Comparison of ENCODE assay signal across 20 cellular contexts in the genomic region with DNA sequence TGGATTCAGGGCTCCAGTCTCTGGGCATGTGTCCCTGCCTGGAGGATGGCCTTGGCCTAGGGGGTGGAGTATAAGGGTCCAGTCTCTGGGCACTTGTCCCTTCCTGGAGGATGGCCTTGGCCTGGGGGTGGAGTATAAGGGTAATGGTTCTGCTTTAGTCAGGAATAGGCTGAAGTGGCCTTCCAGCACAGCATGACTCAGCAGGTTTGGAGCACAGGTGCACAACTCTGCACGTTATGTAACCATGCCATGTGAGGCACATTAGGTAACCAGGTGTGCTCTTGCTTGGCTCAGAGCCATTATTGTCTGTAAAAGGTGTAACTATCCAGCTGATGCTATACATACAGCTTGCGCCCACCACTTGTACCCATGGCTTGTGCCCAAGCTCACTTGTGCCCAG. TPM values are rescaled to one million over a fixed set of nuclear protein-coding genes. Genes with fewer than 3 reads are reported as not detected.
DNase-seq lines count a peak whose midpoint lies in the region; ATAC-seq and TF ChIP-seq lines count a peak whose summit lies in the region.
"Had no signal": no experiment of that assay in that cellular context is flagged by ENCODE, and none has a peak within 500 bp of the region (broad histone marks: within the 10 kb centered on the region; RNA-seq: fewer than 3 reads in every experiment).

No MANE protein-coding gene starts in this region.

- no peak overlapping the region for H2BK120ac ChIP-seq in neuronal stem cell (ENCODE audit: low read depth, low read length)

- intact Hi-C loops in left lung (cut with DNase I), result no loop called here
- intact Hi-C loops in left ventricle myocardium superior (cut with micrococcal nuclease), result no loop called here

- no peak overlapping the region for H3K4me3 ChIP-seq in left lung
- H3K4me3 ChIP-seq in neuronal stem cell (ENCODE audit: low read length in 2 of 2), result peak overlapping the region in 1 of 2 donors; percentile 23
- H3K4me3 ChIP-seq: BLaER1, heart right ventricle, smooth muscle cell, testis had no signal

- no peak overlapping the region for H3K4ac ChIP-seq in neuronal stem cell (ENCODE audit: low read length)

- H3K14ac ChIP-seq in neuronal stem cell (ENCODE audit: low read length), result no peak overlapping the region

- H3K18ac ChIP-seq in neuronal stem cell (ENCODE audit: low read length), result no peak overlapping the region

- no peak overlapping the region for H3K4me2 ChIP-seq in neuronal stem cell (ENCODE audit: insufficient read depth, low read length, poor library complexity, severe bottlenecking)
- H3K4me2 ChIP-seq: BLaER1, smooth muscle cell had no signal

- H3K4me1 ChIP-seq in left lung (no peaks in the 10 kb centered on the region), neuronal stem cell (ENCODE audit: control insufficient read depth in 2 of 2, insufficient read depth in 1 of 2, low read depth in 1 of 2, low read length in 2 of 2) (no peaks in the 10 kb centered on the region)
- H3K4me1 ChIP-seq: BLaER1, heart right ventricle, testis had no signal

- no peaks in the 10 kb centered on the region for H3K36me3 ChIP-seq in left lung
- no peaks in the 10 kb centered on the region for H3K36me3 ChIP-seq in neuronal stem cell (replicated peaks in 1 of 2; ENCODE audit: control insufficient read depth in 2 of 2, insufficient read depth in 2 of 2, low read length in 2 of 2)
- H3K36me3 ChIP-seq: BLaER1, heart right ventricle had no signal

- no peak overlapping the region for H4K91ac ChIP-seq in neuronal stem cell (ENCODE audit: low read depth, low read length, poor library complexity)

- no CpG with 5 or more reads among the region's 2 CpGs for WGBS in neuronal stem cell (ENCODE audit: extremely low coverage in 2 of 2, insufficient read length in 2 of 2, insufficient replicate concordance in 1 of 2), 2 donors

- no peak overlapping the region for H3K9ac ChIP-seq in neuronal stem cell (ENCODE audit: low read depth, low read length, poor library complexity)
- H3K9ac ChIP-seq: BLaER1 had no signal

- no peak overlapping the region for H2AFZ ChIP-seq in neuronal stem cell (ENCODE audit: low read length)

- H3K27me3 ChIP-seq in left lung (no peaks in the 10 kb centered on the region), neuronal stem cell (ENCODE audit: control insufficient read depth in 3 of 3, insufficient read depth in 3 of 3, low read depth in 1 of 3, low read length in 3 of 3) (peaks cover 0 to 3% (median 0%) of the 10 kb centered on the region in 3 experiments)
- H3K27me3 ChIP-seq: BLaER1, heart right ventricle, testis had no signal

- no peak for TF ChIP-seq CTCF in left lung (IDR thresholded peaks at IDR 0.05)

- ATAC-seq in left lung (peak; percentile 41), left ventricle myocardium superior (no peak)
- ATAC-seq: heart right ventricle, natural killer cell had no signal

- DNase-seq in DMS 273 (lab: John Stamatoyannopoulos, UW; ENCODE audit: unreplicated experiment) (peak; percentile 17), DMS 273 treated with DMSO at 0.1 percent for 48 hours (lab: John Stamatoyannopoulos, UW) (no peak), DMS53 (lab: John Stamatoyannopoulos, UW) (peak; percentile 95), NCI-H2171 (lab: John Stamatoyannopoulos, UW) (peak; percentile 7), left lung (peak in 1 of 2 donors; percentile 47), left ventricle myocardium superior (no peak), neuronal stem cell (ENCODE audit: low spot score) (no peak)
- DNase-seq in stimulated activated CD4-positive, alpha-beta T cell treated with anti-CD3 and anti-CD28 coated beads, Interleukin-4, amount 100 ng/mL, for 1 hour, result no peak
- DNase-seq: activated CD4-positive, alpha-beta T cell treated with anti-CD3 and anti-CD28 coated beads, Interleukin-2, amount 50 U/mL, for 4 hours; activated T-cell treated with anti-CD3 and anti-CD28 coated beads, Interleukin-2, amount 50 U/mL, for 48 hours; HCEC 1CT; heart right ventricle; islet precursor cell; mesenchymal stem cell; natural killer cell; NCI-H187; testis had no signal

- H2AK5ac ChIP-seq in neuronal stem cell (ENCODE audit: low read depth, low read length), result no peak overlapping the region

- no peak overlapping the region for H4K8ac ChIP-seq in neuronal stem cell (ENCODE audit: low read depth, low read length)

- H3K23ac ChIP-seq in neuronal stem cell (ENCODE audit: low read depth, low read length, poor library complexity), result no peak overlapping the region

- H3K9me3 ChIP-seq in left lung (peaks cover 0 to 13% of the 10 kb centered on the region in 2 donors), neuronal stem cell (replicated peaks in 1 of 2; ENCODE audit: control insufficient read depth in 2 of 2, insufficient read depth in 1 of 2, low read depth in 1 of 2, low read length in 2 of 2) (peaks cover 9 to 22% of the 10 kb centered on the region in 2 donors)
- H3K9me3 ChIP-seq: testis had no signal

- no peak overlapping the region for H2BK12ac ChIP-seq in neuronal stem cell (ENCODE audit: low read length)

- no peak overlapping the region for H3K27ac ChIP-seq in left lung
- no peak overlapping the region for H3K27ac ChIP-seq in neuronal stem cell (replicated peaks; ENCODE audit: low read length)
- H3K27ac ChIP-seq: 22Rv1, BLaER1, heart right ventricle, testis had no signal

- no peaks in the 10 kb centered on the region for H3K79me1 ChIP-seq in neuronal stem cell (ENCODE audit: low read depth, low read length)

- no peak overlapping the region for H2BK15ac ChIP-seq in neuronal stem cell (ENCODE audit: low read length)

- no peak overlapping the region for H2BK5ac ChIP-seq in neuronal stem cell (ENCODE audit: low read length)

RNA-seq across cellular contexts. Expression of gene POLD3, which starts 48.4 kb away (rescaled TPM):
- 10 to 100 TPM; 15.0 to 22.7 TPM for total RNA-seq in left lung
- 8.9 TPM for total RNA-seq in left ventricle myocardium superior
- 32.8 TPM for polyA plus RNA-seq in neuronal stem cell (2013, experiment 1 of 2)
- 34.6 TPM for polyA plus RNA-seq in neuronal stem cell (2013, experiment 2 of 2)

RNA-seq across cellular contexts. Expression of gene LIPT2, which starts 50.5 kb away (rescaled TPM):
- 1 to 10 TPM; 1.8 to 6.0 TPM for total RNA-seq in left lung
- 1.7 TPM for total RNA-seq in left ventricle myocardium superior
- polyA plus RNA-seq in neuronal stem cell (2013, experiment 1 of 2), result 8.9 TPM
- polyA plus RNA-seq in neuronal stem cell (2013, experiment 2 of 2), result 8.4 TPM

Comparison
In these comparisons a context has a peak if more than half of its experiments do, and no peak if none do; other contexts are left out.
1. DNase-seq: peak in DMS 273 (single experiment), DMS53 (single experiment) and NCI-H2171 (single experiment); none in DMS 273 treated with DMSO at 0.1 percent for 48 hours (single experiment), left ventricle myocardium superior (single experiment), neuronal stem cell (single experiment) and stimulated activated CD4-positive, alpha-beta T cell treated with anti-CD3 and anti-CD28 coated beads, Interleukin-4, amount 100 ng/mL, for 1 hour (single experiment).